ENCODE assay signal across 8 cellular contexts in genomic region chr14:23366163-23366921, GRCh38. TPM values are rescaled to one million over a fixed set of nuclear protein-coding genes. Genes with fewer than 3 reads are reported as not detected.
A peak's percentile ranks its signal among the peaks of the same experiment; 100 is the strongest.
DNase-seq lines count a peak whose midpoint lies in the region; ATAC-seq and TF ChIP-seq lines count a peak whose summit lies in the region.

No MANE protein-coding gene starts in this region.

- no peak overlapping the region for H3K27ac Mint-ChIP-seq in immature natural killer cell

- H3K4me3 Mint-ChIP-seq in immature natural killer cell = no peak overlapping the region

- H3K27me3 Mint-ChIP-seq in immature natural killer cell (ENCODE audit: low read depth in 3 of 3) = peaks cover 4 to 7% (median 6%) of the 10 kb centered on the region in 3 donors

- no peaks in the 10 kb centered on the region for H3K9me3 Mint-ChIP-seq in immature natural killer cell

- TF ChIP-seq CTCF in HFF-Myc (IDR thresholded peaks at IDR 0.05; ENCODE audit: low read depth, low read length, missing control alignments) (no peak), astrocyte of the spinal cord (IDR thresholded peaks at IDR 0.05; ENCODE audit: low read depth, low read length) (no peak)

- no peaks in the 10 kb centered on the region for H3K4me1 Mint-ChIP-seq in immature natural killer cell

- peak; percentile 38 for DNase-seq in HFF-Myc (ENCODE audit: extremely low read depth, low read depth)
- DNase-seq in astrocyte of the spinal cord (ENCODE audit: low read depth, low spot score) = peak; percentile 49
- peak; percentile 89 for DNase-seq in sciatic nerve (ENCODE audit: low spot score)
- DNase-seq in stimulated activated CD4-positive, alpha-beta T cell treated with anti-CD3 and anti-CD28 coated beads, Interleukin-4, amount 100 ng/mL, for 4 hours = no peak
- no peak for DNase-seq in NCI-H510A (lab: John Stamatoyannopoulos, UW)
- no peak for DNase-seq in immature natural killer cell

- intact Hi-C loops in sciatic nerve (cut with DNase I) = no loop called here

- in situ Hi-C loops in astrocyte of the spinal cord (cut with HindIII; ENCODE audit: low sequenced_read_pairs) = no loop called here

- ATAC-seq in sciatic nerve (peak; percentile 86), GM19395 (IDR thresholded peaks at IDR 0.05; ENCODE audit: unreplicated experiment) (no peak)

- no peaks in the 10 kb centered on the region for H3K36me3 Mint-ChIP-seq in immature natural killer cell

- H3K4me3 ChIP-seq in HFF-Myc (replicated peaks; ENCODE audit: low read depth, low read length) = peak overlapping the region; percentile 53
- H3K4me3 ChIP-seq in astrocyte of the spinal cord (ENCODE audit: low read depth, low read length) = peak overlapping the region; percentile 40
- H3K4me3 ChIP-seq in iPS-11a (ENCODE audit: low read depth, low read length) = peak overlapping the region; percentile 65

RNA-seq across cellular contexts. Expression of gene EFS, which starts 1.4 kb away (rescaled TPM):
- total RNA-seq in sciatic nerve = 46.6 TPM
- not detected for polyA plus RNA-seq in immature natural killer cell

RNA-seq across cellular contexts. Expression of gene IL25, which starts 6.3 kb away (rescaled TPM):
- not detected for total RNA-seq in sciatic nerve
- polyA plus RNA-seq in immature natural killer cell = not detected

RNA-seq across cellular contexts. Expression of gene CMTM5, which starts 10.5 kb away (rescaled TPM):
- 75.3 TPM for total RNA-seq in sciatic nerve
- 1 to 10 TPM in 1 of 3 donors, under 1 TPM in 1, not detected in 1; 0.27 to 4.0 TPM for polyA plus RNA-seq in immature natural killer cell

RNA-seq across cellular contexts. Expression of gene SLC22A17, which starts 13.7 kb away (rescaled TPM):
- 67.3 TPM for total RNA-seq in sciatic nerve
- polyA plus RNA-seq in immature natural killer cell = under 1 TPM in 1 of 3 donors, not detected in 2; 0.18 TPM

RNA-seq across cellular contexts. Expression of gene MYH6, which starts 41.7 kb away (rescaled TPM):
- not detected for total RNA-seq in sciatic nerve
- not detected for polyA plus RNA-seq in immature natural killer cell

Comparison
In these comparisons a context has a peak if more than half of its experiments do, and no peak if none do; other contexts are left out.
1. DNase-seq: peak in HFF-Myc (single experiment), astrocyte of the spinal cord (single experiment) and sciatic nerve (single experiment); none in stimulated activated CD4-positive, alpha-beta T cell treated with anti-CD3 and anti-CD28 coated beads, Interleukin-4, amount 100 ng/mL, for 4 hours (0 of 2), NCI-H510A (single experiment) and immature natural killer cell (0 of 3).
2. Peak in every context shown above with its lines, with median percentiles within 50 percentile points of each other: H3K4me3 ChIP-seq.